Comparison of ENCODE assay signal across 21 cellular contexts in genomic region chr11:895331-896223, GRCh38.
"Had no signal": no experiment of that assay in that cellular context is flagged by ENCODE, and none has a peak within 500 bp of the region (broad histone marks: within the 10 kb centered on the region; RNA-seq: fewer than 3 reads in every experiment).

No MANE protein-coding gene starts in this region.

- H3K9ac ChIP-seq: KMS-11, SK-N-SH had no signal

- H3K4me3 ChIP-seq: K562 had no signal

- H3K9me3 ChIP-seq: SK-N-SH had no signal

- H3K4me2 ChIP-seq: KMS-11, SK-N-SH had no signal

- DNase-seq: Kasumi-1, MM.1S, NCI-H1092 treated with DMSO at 0.1 percent for 48 hours, NCI-H1436, NCI-H187, NCI-H2029, NCI-H2081 treated with DMSO at 0.1 percent for 48 hours, NCI-H2171, NCI-H226, NCI-H446, NCI-H510A, NCI-H524 treated with DMSO at 0.1 percent for 48 hours, NCI-H69, NCI-H774, RPMI8226, SHP77, SK-N-SH had no signal

- H3K4me3 Mint-ChIP-seq: IgD-negative memory B cell had no signal

- H3K27ac Mint-ChIP-seq: IgD-negative memory B cell had no signal

- H3K36me3 Mint-ChIP-seq: IgD-negative memory B cell had no signal

- H3K27me3 Mint-ChIP-seq: IgD-negative memory B cell had no signal

- H3K9me3 Mint-ChIP-seq: IgD-negative memory B cell had no signal

- H3K27ac ChIP-seq: HL-60, KMS-11 had no signal

- H3K4me1 Mint-ChIP-seq: IgD-negative memory B cell had no signal
